In genomic region chr15:55740981-55741591, GRCh38 we compare ENCODE assay signal across 1 cellular context.
TF ChIP-seq lines count a peak whose summit lies in the region.

No MANE protein-coding gene starts in this region.

TF ChIP-seq in HEK293, 187 proteins besides CTCF, POLR2A, EP300 and RAD21 (continued from another document and continues in another):
- TF ChIP-seq ZNF639 (tag by site-specific recombination; IDR thresholded peaks at IDR 0.05) (no peak), ZBTB48 (tag by site-specific recombination; IDR thresholded peaks at IDR 0.05) (no peak), OSR2 (tag by site-specific recombination; IDR thresholded peaks at IDR 0.05) (peak; percentile 98), ZNF26 (tag by site-specific recombination; IDR thresholded peaks at IDR 0.05) (no peak), ZNF169 (tag by site-specific recombination; IDR thresholded peaks at IDR 0.05) (no peak), ZNF292 (tag by site-specific recombination; IDR thresholded peaks at IDR 0.05; ENCODE audit: borderline replicate concordance, low read depth) (no peak), ZEB2 (tag by site-specific recombination; IDR thresholded peaks at IDR 0.05) (peak; percentile 52), ZBTB21 (tag by site-specific recombination; IDR thresholded peaks at IDR 0.05) (no peak), ZFP41 (tag by site-specific recombination; IDR thresholded peaks at IDR 0.05; ENCODE audit: borderline replicate concordance) (no peak), HOXA7 (CRISPR knock-in tag; IDR thresholded peaks at IDR 0.05; ENCODE audit: borderline replicate concordance) (no peak), ZNF19 (tag by site-specific recombination; IDR thresholded peaks at IDR 0.05; ENCODE audit: low read depth) (no peak), ZNF184 (tag by site-specific recombination; IDR thresholded peaks at IDR 0.05) (no peak), ZNF530 (tag by site-specific recombination; IDR thresholded peaks at IDR 0.05; ENCODE audit: low read depth) (no peak), ZNF112 (tag by site-specific recombination; IDR thresholded peaks at IDR 0.05) (no peak), ZNF391 (tag by site-specific recombination; IDR thresholded peaks at IDR 0.05; ENCODE audit: borderline replicate concordance, low read depth) (no peak), ZNF645 (tag by site-specific recombination; IDR thresholded peaks at IDR 0.05) (no peak), ZNF585B (tag by site-specific recombination; IDR thresholded peaks at IDR 0.05) (no peak), ZIC2 (tag by site-specific recombination; IDR thresholded peaks at IDR 0.05) (peak; percentile 55; the same call in 1 of the 2 replicates), ZNF114 (tag by site-specific recombination; IDR thresholded peaks at IDR 0.05) (no peak), KLF8 (tag by site-specific recombination; IDR thresholded peaks at IDR 0.05) (no peak; the same call in 1 of the 2 replicates), TCF7L2 (IDR thresholded peaks at IDR 0.05; ENCODE audit: borderline replicate concordance, low read depth, low read length) (peak; percentile 97), BCL6B (tag by site-specific recombination; IDR thresholded peaks at IDR 0.05) (peak; percentile 29; the same call in 1 of the 2 replicates), ZFP69B (tag by site-specific recombination; IDR thresholded peaks at IDR 0.05) (no peak), ZNF132 (tag by site-specific recombination; IDR thresholded peaks at IDR 0.05; ENCODE audit: borderline replicate concordance) (no peak), ZNF223 (tag by site-specific recombination; IDR thresholded peaks at IDR 0.05) (no peak), ZNF211 (tag by site-specific recombination; IDR thresholded peaks at IDR 0.05; ENCODE audit: low read depth) (no peak), ZNF501 (tag by site-specific recombination; IDR thresholded peaks at IDR 0.05) (no peak), ZNF10 (tag by site-specific recombination; IDR thresholded peaks at IDR 0.05) (no peak; the same call in 1 of the 2 replicates), ZNF248 (tag by site-specific recombination; IDR thresholded peaks at IDR 0.05) (no peak), ZFP37 (tag by site-specific recombination; IDR thresholded peaks at IDR 0.05) (no peak), ZFHX2 (tag by site-specific recombination; conservative IDR thresholded peaks at IDR 0.05) (no peak), ZNF626 (tag by site-specific recombination; IDR thresholded peaks at IDR 0.05) (no peak), EGR2 (tag by site-specific recombination; IDR thresholded peaks at IDR 0.05; ENCODE audit: low read depth) (no peak), ZNF341 (tag by site-specific recombination; IDR thresholded peaks at IDR 0.05; ENCODE audit: low read depth) (peak; percentile 8; the same call in 1 of the 2 replicates), ZNF76 (tag by site-specific recombination; IDR thresholded peaks at IDR 0.05; ENCODE audit: borderline replicate concordance, low read depth) (no peak; the same call in 1 of the 2 replicates), ZNF23 (tag by site-specific recombination; IDR thresholded peaks at IDR 0.05; ENCODE audit: borderline replicate concordance) (no peak), ZNF16 (tag by site-specific recombination; IDR thresholded peaks at IDR 0.05; ENCODE audit: low read depth) (no peak), ZNF214 (tag by site-specific recombination; IDR thresholded peaks at IDR 0.05; ENCODE audit: borderline replicate concordance) (no peak), ZNF202 (tag by site-specific recombination; IDR thresholded peaks at IDR 0.05; ENCODE audit: borderline replicate concordance) (no peak), ZNF24 (tag by site-specific recombination; IDR thresholded peaks at IDR 0.05) (no peak), ZBTB8A (tag by site-specific recombination; IDR thresholded peaks at IDR 0.05) (no peak; the same call in 1 of the 2 replicates), ZNF366 (tag by site-specific recombination; conservative IDR thresholded peaks at IDR 0.05) (peak; percentile 45; the same call in 1 of the 2 replicates), ZNF529 (tag by site-specific recombination; IDR thresholded peaks at IDR 0.05; ENCODE audit: insufficient replicate concordance) (no peak), ZNF792 (tag by site-specific recombination; IDR thresholded peaks at IDR 0.05) (no peak)
- TF ChIP-seq, protein P1, sequence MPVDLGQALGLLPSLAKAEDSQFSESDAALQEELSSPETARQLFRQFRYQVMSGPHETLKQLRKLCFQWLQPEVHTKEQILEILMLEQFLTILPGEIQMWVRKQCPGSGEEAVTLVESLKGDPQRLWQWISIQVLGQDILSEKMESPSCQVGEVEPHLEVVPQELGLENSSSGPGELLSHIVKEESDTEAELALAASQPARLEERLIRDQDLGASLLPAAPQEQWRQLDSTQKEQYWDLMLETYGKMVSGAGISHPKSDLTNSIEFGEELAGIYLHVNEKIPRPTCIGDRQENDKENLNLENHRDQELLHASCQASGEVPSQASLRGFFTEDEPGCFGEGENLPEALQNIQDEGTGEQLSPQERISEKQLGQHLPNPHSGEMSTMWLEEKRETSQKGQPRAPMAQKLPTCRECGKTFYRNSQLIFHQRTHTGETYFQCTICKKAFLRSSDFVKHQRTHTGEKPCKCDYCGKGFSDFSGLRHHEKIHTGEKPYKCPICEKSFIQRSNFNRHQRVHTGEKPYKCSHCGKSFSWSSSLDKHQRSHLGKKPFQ (tag by site-specific recombination; IDR thresholded peaks at IDR 0.05) = peak; percentile 71; the same call in 1 of the 2 replicates
- TF ChIP-seq, protein P2, sequence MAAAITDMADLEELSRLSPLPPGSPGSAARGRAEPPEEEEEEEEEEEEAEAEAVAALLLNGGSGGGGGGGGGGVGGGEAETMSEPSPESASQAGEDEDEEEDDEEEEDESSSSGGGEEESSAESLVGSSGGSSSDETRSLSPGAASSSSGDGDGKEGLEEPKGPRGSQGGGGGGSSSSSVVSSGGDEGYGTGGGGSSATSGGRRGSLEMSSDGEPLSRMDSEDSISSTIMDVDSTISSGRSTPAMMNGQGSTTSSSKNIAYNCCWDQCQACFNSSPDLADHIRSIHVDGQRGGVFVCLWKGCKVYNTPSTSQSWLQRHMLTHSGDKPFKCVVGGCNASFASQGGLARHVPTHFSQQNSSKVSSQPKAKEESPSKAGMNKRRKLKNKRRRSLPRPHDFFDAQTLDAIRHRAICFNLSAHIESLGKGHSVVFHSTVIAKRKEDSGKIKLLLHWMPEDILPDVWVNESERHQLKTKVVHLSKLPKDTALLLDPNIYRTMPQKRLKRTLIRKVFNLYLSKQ (tag by site-specific recombination; IDR thresholded peaks at IDR 0.05; ENCODE audit: borderline replicate concordance) = no peak
- TF ChIP-seq, protein P3, sequence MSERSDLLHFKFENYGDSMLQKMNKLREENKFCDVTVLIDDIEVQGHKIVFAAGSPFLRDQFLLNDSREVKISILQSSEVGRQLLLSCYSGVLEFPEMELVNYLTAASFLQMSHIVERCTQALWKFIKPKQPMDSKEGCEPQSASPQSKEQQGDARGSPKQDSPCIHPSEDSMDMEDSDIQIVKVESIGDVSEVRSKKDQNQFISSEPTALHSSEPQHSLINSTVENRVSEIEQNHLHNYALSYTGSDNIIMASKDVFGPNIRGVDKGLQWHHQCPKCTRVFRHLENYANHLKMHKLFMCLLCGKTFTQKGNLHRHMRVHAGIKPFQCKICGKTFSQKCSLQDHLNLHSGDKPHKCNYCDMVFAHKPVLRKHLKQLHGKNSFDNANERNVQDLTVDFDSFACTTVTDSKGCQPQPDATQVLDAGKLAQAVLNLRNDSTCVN (tag by site-specific recombination; optimal IDR thresholded peaks at IDR 0.05) = no peak
- TF ChIP-seq, protein P4, sequence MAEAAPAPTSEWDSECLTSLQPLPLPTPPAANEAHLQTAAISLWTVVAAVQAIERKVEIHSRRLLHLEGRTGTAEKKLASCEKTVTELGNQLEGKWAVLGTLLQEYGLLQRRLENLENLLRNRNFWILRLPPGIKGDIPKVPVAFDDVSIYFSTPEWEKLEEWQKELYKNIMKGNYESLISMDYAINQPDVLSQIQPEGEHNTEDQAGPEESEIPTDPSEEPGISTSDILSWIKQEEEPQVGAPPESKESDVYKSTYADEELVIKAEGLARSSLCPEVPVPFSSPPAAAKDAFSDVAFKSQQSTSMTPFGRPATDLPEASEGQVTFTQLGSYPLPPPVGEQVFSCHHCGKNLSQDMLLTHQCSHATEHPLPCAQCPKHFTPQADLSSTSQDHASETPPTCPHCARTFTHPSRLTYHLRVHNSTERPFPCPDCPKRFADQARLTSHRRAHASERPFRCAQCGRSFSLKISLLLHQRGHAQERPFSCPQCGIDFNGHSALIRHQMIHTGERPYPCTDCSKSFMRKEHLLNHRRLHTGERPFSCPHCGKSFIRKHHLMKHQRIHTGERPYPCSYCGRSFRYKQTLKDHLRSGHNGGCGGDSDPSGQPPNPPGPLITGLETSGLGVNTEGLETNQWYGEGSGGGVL (tag by site-specific recombination; IDR thresholded peaks at IDR 0.05) = no peak
- TF ChIP-seq, protein P5, sequence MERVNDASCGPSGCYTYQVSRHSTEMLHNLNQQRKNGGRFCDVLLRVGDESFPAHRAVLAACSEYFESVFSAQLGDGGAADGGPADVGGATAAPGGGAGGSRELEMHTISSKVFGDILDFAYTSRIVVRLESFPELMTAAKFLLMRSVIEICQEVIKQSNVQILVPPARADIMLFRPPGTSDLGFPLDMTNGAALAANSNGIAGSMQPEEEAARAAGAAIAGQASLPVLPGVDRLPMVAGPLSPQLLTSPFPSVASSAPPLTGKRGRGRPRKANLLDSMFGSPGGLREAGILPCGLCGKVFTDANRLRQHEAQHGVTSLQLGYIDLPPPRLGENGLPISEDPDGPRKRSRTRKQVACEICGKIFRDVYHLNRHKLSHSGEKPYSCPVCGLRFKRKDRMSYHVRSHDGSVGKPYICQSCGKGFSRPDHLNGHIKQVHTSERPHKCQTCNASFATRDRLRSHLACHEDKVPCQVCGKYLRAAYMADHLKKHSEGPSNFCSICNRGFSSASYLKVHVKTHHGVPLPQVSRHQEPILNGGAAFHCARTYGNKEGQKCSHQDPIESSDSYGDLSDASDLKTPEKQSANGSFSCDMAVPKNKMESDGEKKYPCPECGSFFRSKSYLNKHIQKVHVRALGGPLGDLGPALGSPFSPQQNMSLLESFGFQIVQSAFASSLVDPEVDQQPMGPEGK (tag by site-specific recombination; IDR thresholded peaks at IDR 0.05) = no peak
- TF ChIP-seq, protein P6, sequence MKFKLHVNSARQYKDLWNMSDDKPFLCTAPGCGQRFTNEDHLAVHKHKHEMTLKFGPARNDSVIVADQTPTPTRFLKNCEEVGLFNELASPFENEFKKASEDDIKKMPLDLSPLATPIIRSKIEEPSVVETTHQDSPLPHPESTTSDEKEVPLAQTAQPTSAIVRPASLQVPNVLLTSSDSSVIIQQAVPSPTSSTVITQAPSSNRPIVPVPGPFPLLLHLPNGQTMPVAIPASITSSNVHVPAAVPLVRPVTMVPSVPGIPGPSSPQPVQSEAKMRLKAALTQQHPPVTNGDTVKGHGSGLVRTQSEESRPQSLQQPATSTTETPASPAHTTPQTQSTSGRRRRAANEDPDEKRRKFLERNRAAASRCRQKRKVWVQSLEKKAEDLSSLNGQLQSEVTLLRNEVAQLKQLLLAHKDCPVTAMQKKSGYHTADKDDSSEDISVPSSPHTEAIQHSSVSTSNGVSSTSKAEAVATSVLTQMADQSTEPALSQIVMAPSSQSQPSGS (tag by site-specific recombination; IDR thresholded peaks at IDR 0.05; ENCODE audit: low read depth) = peak; percentile 44; the same call in 1 of the 2 replicates
- TF ChIP-seq, protein P7, sequence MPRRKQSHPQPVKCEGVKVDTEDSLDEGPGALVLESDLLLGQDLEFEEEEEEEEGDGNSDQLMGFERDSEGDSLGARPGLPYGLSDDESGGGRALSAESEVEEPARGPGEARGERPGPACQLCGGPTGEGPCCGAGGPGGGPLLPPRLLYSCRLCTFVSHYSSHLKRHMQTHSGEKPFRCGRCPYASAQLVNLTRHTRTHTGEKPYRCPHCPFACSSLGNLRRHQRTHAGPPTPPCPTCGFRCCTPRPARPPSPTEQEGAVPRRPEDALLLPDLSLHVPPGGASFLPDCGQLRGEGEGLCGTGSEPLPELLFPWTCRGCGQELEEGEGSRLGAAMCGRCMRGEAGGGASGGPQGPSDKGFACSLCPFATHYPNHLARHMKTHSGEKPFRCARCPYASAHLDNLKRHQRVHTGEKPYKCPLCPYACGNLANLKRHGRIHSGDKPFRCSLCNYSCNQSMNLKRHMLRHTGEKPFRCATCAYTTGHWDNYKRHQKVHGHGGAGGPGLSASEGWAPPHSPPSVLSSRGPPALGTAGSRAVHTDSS (tag by site-specific recombination; IDR thresholded peaks at IDR 0.05) = 0 out of 2 replicates have a peak, but pooled peaks have one; percentile 9
